ENCODE assay signal across 1 cellular context in the genomic region with DNA sequence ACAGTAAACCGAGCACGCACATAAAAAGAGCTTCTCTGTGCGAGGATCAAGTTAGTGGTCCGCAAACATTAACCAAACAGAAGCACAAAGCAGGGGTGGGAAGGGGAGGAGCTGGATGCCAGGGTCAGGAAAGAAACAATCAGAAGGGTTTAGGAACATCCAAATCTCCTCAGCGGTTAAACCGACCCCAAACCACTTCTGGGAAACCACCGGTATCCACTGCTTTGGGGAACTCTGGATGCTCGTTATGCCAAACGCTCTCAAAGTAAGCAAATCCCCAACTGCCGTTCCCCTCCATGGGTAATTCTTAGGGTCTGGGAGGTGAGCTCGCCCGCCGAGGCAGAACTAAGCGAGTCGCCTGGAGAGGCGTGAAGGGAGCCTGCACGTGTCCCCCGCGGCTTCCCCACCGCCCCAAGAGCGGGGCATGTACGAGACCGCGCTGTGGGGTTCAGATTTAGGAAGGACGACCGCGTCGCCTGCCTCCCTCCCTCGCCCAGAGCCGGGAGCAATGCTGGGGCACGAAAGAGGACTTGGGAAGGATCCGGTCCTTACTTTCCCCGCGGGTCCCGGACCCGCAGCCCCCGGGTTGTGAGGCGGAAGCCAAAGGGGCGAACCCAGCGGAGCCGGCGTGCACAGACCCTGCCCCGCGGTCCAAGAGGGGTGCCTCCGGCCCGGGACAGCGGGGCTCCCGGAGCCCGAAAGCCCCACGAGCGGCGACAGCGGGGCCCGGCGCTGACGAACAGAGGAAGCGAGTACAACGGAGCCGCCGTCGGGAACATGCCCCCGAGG.
TF ChIP-seq lines count a peak whose summit lies in the region.

No MANE protein-coding gene starts in this region.

TF ChIP-seq in H1, 55 proteins besides CTCF, POLR2A, EP300 and RAD21:
- no peak for TF ChIP-seq NRF1 (IDR thresholded peaks at IDR 0.05; ENCODE audit: low read depth, low read length)
- TF ChIP-seq BRCA1 (IDR thresholded peaks at IDR 0.05; ENCODE audit: low read depth, low read length) = no peak
- peak; percentile 42; the same call in 1 of the 2 replicates for TF ChIP-seq TAF1 (IDR thresholded peaks at IDR 0.05; ENCODE audit: low read depth, low read length)
- 0 out of 2 replicates have a peak, but pooled peaks have one; percentile 35 for TF ChIP-seq TBP (IDR thresholded peaks at IDR 0.05; ENCODE audit: low read depth, low read length)
